In the genomic region with DNA sequence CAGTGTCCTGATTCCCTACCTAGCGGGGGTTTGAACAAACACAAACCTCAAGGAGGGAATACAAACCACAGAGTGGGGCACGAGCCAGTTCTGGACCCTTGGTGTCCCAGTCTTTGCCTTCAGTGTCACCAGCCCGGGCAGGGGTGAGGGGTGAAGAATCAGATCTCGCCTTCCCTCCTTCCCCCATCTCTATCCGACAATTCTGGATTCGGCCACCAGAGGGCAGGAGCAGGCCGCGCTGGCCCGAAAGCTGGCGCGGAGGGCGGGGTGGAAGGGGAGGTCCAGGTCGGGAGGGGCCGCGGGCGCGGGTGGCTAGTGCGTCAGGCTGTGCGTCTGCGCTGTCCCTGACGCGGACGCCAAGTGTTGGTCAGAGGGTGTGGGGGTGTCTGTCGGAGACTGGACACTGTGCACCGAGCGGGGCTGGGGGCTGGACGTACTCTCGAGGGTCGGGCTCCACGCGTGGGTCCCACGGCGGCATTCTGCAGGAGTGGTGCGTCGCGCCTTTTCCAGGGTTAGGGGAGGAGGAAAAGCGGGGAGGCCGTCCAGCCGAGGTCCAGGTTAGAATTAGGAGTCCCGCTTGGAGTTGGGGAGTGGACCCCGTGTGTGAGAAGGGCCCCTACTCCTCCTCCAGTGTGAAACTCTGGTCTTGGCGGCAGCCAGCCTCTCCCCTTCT, we compare ENCODE assay signal across 1 cellular context.
A peak's percentile ranks its signal among the peaks of the same experiment; 100 is the strongest.
TF ChIP-seq lines count a peak whose summit lies in the region.

No MANE protein-coding gene starts in this region.

TF ChIP-seq in HEK293, 187 proteins besides CTCF, POLR2A, EP300 and RAD21 (continued from another document and continues in another):
- TF ChIP-seq, protein P1, sequence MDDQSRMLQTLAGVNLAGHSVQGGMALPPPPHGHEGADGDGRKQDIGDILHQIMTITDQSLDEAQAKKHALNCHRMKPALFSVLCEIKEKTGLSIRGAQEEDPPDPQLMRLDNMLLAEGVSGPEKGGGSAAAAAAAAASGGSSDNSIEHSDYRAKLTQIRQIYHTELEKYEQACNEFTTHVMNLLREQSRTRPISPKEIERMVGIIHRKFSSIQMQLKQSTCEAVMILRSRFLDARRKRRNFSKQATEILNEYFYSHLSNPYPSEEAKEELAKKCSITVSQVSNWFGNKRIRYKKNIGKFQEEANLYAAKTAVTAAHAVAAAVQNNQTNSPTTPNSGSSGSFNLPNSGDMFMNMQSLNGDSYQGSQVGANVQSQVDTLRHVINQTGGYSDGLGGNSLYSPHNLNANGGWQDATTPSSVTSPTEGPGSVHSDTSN (CRISPR knock-in tag; IDR thresholded peaks at IDR 0.05) = no peak
- TF ChIP-seq, protein P2, sequence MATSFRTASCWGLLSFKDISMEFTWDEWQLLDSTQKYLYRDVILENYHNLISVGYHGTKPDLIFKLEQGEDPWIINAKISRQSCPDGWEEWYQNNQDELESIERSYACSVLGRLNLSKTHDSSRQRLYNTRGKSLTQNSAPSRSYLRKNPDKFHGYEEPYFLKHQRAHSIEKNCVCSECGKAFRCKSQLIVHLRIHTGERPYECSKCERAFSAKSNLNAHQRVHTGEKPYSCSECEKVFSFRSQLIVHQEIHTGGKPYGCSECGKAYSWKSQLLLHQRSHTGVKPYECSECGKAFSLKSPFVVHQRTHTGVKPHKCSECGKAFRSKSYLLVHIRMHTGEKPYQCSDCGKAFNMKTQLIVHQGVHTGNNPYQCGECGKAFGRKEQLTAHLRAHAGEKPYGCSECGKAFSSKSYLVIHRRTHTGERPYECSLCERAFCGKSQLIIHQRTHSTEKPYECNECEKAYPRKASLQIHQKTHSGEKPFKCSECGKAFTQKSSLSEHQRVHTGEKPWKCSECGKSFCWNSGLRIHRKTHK (tag by site-specific recombination; IDR thresholded peaks at IDR 0.05) = no peak
- TF ChIP-seq, protein P3, sequence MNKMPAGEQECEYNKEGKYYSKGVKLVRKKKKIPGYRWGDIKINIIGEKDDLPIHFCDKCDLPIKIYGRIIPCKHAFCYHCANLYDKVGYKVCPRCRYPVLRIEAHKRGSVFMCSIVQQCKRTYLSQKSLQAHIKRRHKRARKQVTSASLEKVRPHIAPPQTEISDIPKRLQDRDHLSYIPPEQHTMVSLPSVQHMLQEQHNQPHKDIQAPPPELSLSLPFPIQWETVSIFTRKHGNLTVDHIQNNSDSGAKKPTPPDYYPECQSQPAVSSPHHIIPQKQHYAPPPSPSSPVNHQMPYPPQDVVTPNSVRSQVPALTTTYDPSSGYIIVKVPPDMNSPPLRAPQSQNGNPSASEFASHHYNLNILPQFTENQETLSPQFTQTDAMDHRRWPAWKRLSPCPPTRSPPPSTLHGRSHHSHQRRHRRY (tag by site-specific recombination; IDR thresholded peaks at IDR 0.05) = no peak
- TF ChIP-seq, protein P4, sequence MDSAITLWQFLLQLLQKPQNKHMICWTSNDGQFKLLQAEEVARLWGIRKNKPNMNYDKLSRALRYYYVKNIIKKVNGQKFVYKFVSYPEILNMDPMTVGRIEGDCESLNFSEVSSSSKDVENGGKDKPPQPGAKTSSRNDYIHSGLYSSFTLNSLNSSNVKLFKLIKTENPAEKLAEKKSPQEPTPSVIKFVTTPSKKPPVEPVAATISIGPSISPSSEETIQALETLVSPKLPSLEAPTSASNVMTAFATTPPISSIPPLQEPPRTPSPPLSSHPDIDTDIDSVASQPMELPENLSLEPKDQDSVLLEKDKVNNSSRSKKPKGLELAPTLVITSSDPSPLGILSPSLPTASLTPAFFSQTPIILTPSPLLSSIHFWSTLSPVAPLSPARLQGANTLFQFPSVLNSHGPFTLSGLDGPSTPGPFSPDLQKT (IDR thresholded peaks at IDR 0.05; ENCODE audit: borderline replicate concordance, low read depth, low read length) = no peak
- TF ChIP-seq, protein P5, sequence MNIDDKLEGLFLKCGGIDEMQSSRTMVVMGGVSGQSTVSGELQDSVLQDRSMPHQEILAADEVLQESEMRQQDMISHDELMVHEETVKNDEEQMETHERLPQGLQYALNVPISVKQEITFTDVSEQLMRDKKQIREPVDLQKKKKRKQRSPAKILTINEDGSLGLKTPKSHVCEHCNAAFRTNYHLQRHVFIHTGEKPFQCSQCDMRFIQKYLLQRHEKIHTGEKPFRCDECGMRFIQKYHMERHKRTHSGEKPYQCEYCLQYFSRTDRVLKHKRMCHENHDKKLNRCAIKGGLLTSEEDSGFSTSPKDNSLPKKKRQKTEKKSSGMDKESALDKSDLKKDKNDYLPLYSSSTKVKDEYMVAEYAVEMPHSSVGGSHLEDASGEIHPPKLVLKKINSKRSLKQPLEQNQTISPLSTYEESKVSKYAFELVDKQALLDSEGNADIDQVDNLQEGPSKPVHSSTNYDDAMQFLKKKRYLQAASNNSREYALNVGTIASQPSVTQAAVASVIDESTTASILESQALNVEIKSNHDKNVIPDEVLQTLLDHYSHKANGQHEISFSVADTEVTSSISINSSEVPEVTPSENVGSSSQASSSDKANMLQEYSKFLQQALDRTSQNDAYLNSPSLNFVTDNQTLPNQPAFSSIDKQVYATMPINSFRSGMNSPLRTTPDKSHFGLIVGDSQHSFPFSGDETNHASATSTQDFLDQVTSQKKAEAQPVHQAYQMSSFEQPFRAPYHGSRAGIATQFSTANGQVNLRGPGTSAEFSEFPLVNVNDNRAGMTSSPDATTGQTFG (tag by site-specific recombination; IDR thresholded peaks at IDR 0.05; ENCODE audit: borderline replicate concordance) = no peak
- TF ChIP-seq ZNF433 (tag by site-specific recombination; IDR thresholded peaks at IDR 0.05; ENCODE audit: low read depth) (no peak), ZNF341 (tag by site-specific recombination; IDR thresholded peaks at IDR 0.05; ENCODE audit: low read depth) (peak; percentile 73), ZNF473 (tag by site-specific recombination; IDR thresholded peaks at IDR 0.05) (no peak), ZNF670 (tag by site-specific recombination; IDR thresholded peaks at IDR 0.05; ENCODE audit: low read depth) (no peak), IKZF3 (tag by site-specific recombination; IDR thresholded peaks at IDR 0.05) (no peak), ZNF610 (tag by site-specific recombination; IDR thresholded peaks at IDR 0.05; ENCODE audit: borderline replicate concordance) (no peak), ZNF677 (tag by site-specific recombination; IDR thresholded peaks at IDR 0.05) (no peak), SP7 (tag by site-specific recombination; IDR thresholded peaks at IDR 0.05) (peak; percentile 51; the same call in 1 of the 2 replicates), ZNF514 (tag by site-specific recombination; IDR thresholded peaks at IDR 0.05) (no peak), ZNF777 (tag by site-specific recombination; IDR thresholded peaks at IDR 0.05; ENCODE audit: borderline replicate concordance) (no peak), ZNF792 (tag by site-specific recombination; IDR thresholded peaks at IDR 0.05) (no peak), KLF8 (tag by site-specific recombination; IDR thresholded peaks at IDR 0.05) (peak; percentile 70; the same call in 1 of the 2 replicates), ZNF776 (tag by site-specific recombination; IDR thresholded peaks at IDR 0.05; ENCODE audit: borderline replicate concordance) (no peak), BCL11B (tag by site-specific recombination; IDR thresholded peaks at IDR 0.05; ENCODE audit: low read depth) (0 out of 2 replicates have a peak, but pooled peaks have one; percentile 36), OSR2 (tag by site-specific recombination; IDR thresholded peaks at IDR 0.05) (no peak), ZSCAN30 (tag by site-specific recombination; IDR thresholded peaks at IDR 0.05) (no peak), ZNF266 (tag by site-specific recombination; IDR thresholded peaks at IDR 0.05; ENCODE audit: low read depth) (no peak), ZFP69B (tag by site-specific recombination; IDR thresholded peaks at IDR 0.05) (peak; percentile 90), GFI1B (tag by site-specific recombination; IDR thresholded peaks at IDR 0.05) (no peak), ZNF335 (tag by site-specific recombination; conservative IDR thresholded peaks at IDR 0.05) (peak; percentile 67), GLIS2 (tag by site-specific recombination; IDR thresholded peaks at IDR 0.05) (peak; percentile 32; the same call in 1 of the 2 replicates), ZNF366 (tag by site-specific recombination; conservative IDR thresholded peaks at IDR 0.05) (peak; percentile 85), ZNF664 (tag by site-specific recombination; IDR thresholded peaks at IDR 0.05) (no peak), ZNF76 (tag by site-specific recombination; IDR thresholded peaks at IDR 0.05; ENCODE audit: borderline replicate concordance, low read depth) (no peak), ZNF239 (tag by site-specific recombination; IDR thresholded peaks at IDR 0.05) (no peak)
- TF ChIP-seq, protein P6, sequence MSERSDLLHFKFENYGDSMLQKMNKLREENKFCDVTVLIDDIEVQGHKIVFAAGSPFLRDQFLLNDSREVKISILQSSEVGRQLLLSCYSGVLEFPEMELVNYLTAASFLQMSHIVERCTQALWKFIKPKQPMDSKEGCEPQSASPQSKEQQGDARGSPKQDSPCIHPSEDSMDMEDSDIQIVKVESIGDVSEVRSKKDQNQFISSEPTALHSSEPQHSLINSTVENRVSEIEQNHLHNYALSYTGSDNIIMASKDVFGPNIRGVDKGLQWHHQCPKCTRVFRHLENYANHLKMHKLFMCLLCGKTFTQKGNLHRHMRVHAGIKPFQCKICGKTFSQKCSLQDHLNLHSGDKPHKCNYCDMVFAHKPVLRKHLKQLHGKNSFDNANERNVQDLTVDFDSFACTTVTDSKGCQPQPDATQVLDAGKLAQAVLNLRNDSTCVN (tag by site-specific recombination; optimal IDR thresholded peaks at IDR 0.05) = peak; percentile 49
- TF ChIP-seq, protein P7, sequence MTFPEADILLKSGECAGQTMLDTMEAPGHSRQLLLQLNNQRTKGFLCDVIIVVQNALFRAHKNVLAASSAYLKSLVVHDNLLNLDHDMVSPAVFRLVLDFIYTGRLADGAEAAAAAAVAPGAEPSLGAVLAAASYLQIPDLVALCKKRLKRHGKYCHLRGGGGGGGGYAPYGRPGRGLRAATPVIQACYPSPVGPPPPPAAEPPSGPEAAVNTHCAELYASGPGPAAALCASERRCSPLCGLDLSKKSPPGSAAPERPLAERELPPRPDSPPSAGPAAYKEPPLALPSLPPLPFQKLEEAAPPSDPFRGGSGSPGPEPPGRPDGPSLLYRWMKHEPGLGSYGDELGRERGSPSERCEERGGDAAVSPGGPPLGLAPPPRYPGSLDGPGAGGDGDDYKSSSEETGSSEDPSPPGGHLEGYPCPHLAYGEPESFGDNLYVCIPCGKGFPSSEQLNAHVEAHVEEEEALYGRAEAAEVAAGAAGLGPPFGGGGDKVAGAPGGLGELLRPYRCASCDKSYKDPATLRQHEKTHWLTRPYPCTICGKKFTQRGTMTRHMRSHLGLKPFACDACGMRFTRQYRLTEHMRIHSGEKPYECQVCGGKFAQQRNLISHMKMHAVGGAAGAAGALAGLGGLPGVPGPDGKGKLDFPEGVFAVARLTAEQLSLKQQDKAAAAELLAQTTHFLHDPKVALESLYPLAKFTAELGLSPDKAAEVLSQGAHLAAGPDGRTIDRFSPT (tag by site-specific recombination; IDR thresholded peaks at IDR 0.05) = no peak
- TF ChIP-seq, protein P8, sequence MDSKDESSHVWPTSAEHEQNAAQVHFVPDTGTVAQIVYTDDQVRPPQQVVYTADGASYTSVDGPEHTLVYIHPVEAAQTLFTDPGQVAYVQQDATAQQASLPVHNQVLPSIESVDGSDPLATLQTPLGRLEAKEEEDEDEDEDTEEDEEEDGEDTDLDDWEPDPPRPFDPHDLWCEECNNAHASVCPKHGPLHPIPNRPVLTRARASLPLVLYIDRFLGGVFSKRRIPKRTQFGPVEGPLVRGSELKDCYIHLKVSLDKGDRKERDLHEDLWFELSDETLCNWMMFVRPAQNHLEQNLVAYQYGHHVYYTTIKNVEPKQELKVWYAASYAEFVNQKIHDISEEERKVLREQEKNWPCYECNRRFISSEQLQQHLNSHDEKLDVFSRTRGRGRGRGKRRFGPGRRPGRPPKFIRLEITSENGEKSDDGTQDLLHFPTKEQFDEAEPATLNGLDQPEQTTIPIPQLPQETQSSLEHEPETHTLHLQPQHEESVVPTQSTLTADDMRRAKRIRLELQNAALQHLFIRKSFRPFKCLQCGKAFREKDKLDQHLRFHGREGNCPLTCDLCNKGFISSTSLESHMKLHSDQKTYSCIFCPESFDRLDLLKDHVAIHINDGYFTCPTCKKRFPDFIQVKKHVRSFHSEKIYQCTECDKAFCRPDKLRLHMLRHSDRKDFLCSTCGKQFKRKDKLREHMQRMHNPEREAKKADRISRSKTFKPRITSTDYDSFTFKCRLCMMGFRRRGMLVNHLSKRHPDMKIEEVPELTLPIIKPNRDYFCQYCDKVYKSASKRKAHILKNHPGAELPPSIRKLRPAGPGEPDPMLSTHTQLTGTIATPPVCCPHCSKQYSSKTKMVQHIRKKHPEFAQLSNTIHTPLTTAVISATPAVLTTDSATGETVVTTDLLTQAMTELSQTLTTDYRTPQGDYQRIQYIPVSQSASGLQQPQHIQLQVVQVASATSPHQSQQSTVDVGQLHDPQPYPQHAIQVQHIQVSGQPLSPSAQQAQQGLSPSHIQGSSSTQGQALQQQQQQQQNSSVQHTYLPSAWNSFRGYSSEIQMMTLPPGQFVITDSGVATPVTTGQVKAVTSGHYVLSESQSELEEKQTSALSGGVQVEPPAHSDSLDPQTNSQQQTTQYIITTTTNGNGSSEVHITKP (tag by site-specific recombination; IDR thresholded peaks at IDR 0.05) = peak; percentile 23; the same call in 1 of the 2 replicates
- TF ChIP-seq, protein P9, sequence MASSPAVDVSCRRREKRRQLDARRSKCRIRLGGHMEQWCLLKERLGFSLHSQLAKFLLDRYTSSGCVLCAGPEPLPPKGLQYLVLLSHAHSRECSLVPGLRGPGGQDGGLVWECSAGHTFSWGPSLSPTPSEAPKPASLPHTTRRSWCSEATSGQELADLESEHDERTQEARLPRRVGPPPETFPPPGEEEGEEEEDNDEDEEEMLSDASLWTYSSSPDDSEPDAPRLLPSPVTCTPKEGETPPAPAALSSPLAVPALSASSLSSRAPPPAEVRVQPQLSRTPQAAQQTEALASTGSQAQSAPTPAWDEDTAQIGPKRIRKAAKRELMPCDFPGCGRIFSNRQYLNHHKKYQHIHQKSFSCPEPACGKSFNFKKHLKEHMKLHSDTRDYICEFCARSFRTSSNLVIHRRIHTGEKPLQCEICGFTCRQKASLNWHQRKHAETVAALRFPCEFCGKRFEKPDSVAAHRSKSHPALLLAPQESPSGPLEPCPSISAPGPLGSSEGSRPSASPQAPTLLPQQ (tag by site-specific recombination; IDR thresholded peaks at IDR 0.05) = peak; percentile 58; the same call in 1 of the 2 replicates
- TF ChIP-seq, protein P10, sequence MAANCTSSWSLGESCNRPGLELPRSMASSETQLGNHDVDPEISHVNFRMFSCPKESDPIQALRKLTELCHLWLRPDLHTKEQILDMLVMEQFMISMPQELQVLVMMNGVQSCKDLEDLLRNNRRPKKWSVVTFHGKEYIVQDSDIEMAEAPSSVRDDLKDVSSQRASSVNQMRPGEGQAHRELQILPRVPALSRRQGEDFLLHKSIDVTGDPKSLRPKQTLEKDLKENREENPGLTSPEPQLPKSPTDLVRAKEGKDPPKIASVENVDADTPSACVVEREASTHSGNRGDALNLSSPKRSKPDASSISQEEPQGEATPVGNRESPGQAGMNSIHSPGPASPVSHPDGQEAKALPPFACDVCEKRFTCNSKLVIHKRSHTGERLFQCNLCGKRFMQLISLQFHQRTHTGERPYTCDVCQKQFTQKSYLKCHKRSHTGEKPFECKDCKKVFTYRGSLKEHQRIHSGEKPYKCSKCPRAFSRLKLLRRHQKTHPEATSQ (tag by site-specific recombination; IDR thresholded peaks at IDR 0.05) = no peak
- TF ChIP-seq, protein P11, sequence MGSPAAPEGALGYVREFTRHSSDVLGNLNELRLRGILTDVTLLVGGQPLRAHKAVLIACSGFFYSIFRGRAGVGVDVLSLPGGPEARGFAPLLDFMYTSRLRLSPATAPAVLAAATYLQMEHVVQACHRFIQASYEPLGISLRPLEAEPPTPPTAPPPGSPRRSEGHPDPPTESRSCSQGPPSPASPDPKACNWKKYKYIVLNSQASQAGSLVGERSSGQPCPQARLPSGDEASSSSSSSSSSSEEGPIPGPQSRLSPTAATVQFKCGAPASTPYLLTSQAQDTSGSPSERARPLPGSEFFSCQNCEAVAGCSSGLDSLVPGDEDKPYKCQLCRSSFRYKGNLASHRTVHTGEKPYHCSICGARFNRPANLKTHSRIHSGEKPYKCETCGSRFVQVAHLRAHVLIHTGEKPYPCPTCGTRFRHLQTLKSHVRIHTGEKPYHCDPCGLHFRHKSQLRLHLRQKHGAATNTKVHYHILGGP (tag by site-specific recombination; IDR thresholded peaks at IDR 0.05) = no peak
